23 cellular contexts compared by ENCODE assay signal in the genomic region with DNA sequence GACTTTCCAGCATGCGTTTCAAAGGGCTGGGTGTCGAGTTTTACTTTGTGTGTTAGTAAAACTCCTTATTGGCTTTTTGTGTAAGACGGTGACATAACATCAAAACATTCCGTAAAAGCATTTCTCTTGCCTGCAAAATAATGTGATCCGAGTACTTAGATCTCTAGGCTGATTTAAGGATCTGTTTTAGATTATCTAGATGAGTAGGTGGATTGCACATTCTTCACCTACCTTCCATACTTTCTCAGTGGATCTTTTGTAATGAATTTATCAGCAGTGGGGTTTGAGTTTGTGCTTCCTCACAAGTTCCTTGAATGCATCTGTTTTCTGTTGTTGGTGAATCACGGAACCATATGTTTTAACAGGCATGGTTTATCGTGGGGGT. TPM values are rescaled to one million over a fixed set of nuclear protein-coding genes. Genes with fewer than 3 reads are reported as not detected.
DNase-seq lines count a peak whose midpoint lies in the region; ATAC-seq and TF ChIP-seq lines count a peak whose summit lies in the region.
"Had no signal": no experiment of that assay in that cellular context is flagged by ENCODE, and none has a peak within 500 bp of the region (broad histone marks: within the 10 kb centered on the region; RNA-seq: fewer than 3 reads in every experiment).

No MANE protein-coding gene starts in this region.

- H3F3A ChIP-seq in Loucy (ENCODE audit: low read depth): no peaks in the 10 kb centered on the region

- POLR2A ChIA-PET in MCF 10A (lab: Yijun Ruan, JAX): no interaction called here

- no peaks in the 10 kb centered on the region for H3K9me2 ChIP-seq in Loucy (replicated peaks; ENCODE audit: low read depth, low read length)

- no peaks in the 10 kb centered on the region for H3K9me3 ChIP-seq in Loucy (ENCODE audit: insufficient read depth, low read depth, low read length)
- H3K9me3 ChIP-seq: adrenal gland, right lobe of liver had no signal

- no peaks in the 10 kb centered on the region for H3K27me3 Mint-ChIP-seq in naive B cell
- H3K27me3 Mint-ChIP-seq in MCF 10A (ENCODE audit: insufficient read depth, unreplicated experiment): no peaks in the 10 kb centered on the region
- H3K27me3 Mint-ChIP-seq: activated CD4-positive, alpha-beta T cell treated with anti-CD3 and anti-CD28 coated beads for 36 hours; activated CD8-positive, alpha-beta memory T cell treated with anti-CD3 and anti-CD28 coated beads, Interleukin-2, amount 10 ng/mL, durations not matched to agents 7 days and 5 days had no signal

- H3K9me3 Mint-ChIP-seq in naive B cell (no peaks in the 10 kb centered on the region), MCF 10A (ENCODE audit: unreplicated experiment) (no peaks in the 10 kb centered on the region)

- H3K79me2 ChIP-seq in Loucy (ENCODE audit: insufficient read depth, low read length): peaks cover 93% of the 10 kb centered on the region

- no peaks in the 10 kb centered on the region for H3K4me1 ChIP-seq in Loucy (ENCODE audit: insufficient read depth, low read length, poor library complexity, severe bottlenecking)

- no peak overlapping the region for H2AFZ ChIP-seq in Loucy (ENCODE audit: low read length)

- H3K27ac Mint-ChIP-seq in naive B cell (peak overlapping the region in 4 of 6 donors; percentile 8 to 69 (median 62)), MCF 10A (ENCODE audit: low read depth, unreplicated experiment) (no peak overlapping the region)
- H3K27ac Mint-ChIP-seq: activated CD4-positive, alpha-beta T cell treated with anti-CD3 and anti-CD28 coated beads for 36 hours; activated CD8-positive, alpha-beta memory T cell treated with anti-CD3 and anti-CD28 coated beads, Interleukin-2, amount 10 ng/mL, durations not matched to agents 7 days and 5 days had no signal

- CTCF ChIA-PET in MCF 10A (lab: Yijun Ruan, JAX): no interaction called here

- H3K36me3 Mint-ChIP-seq in naive B cell: peaks cover 0 to 4% of the 10 kb centered on the region in 2 donors
- H3K36me3 Mint-ChIP-seq in MCF 10A (ENCODE audit: insufficient read depth, unreplicated experiment): peaks cover 52% of the 10 kb centered on the region

- no peak overlapping the region for H3K4me3 ChIP-seq in AG10803 (ENCODE audit: low read length)
- no peak overlapping the region for H3K4me3 ChIP-seq in Loucy (ENCODE audit: low read length, poor library complexity, severe bottlenecking)
- H3K4me3 ChIP-seq in H7 (ENCODE audit: insufficient read depth, low read depth, low read length): no peak overlapping the region
- H3K4me3 ChIP-seq: adrenal gland, right lobe of liver had no signal

- intact Hi-C loops in MCF 10A (cut with micrococcal nuclease): no loop called here

- BruUV-seq in MCF 10A (replicated peaks; lab: Mats Ljungman, UMichigan): no TSS peak

- no peak for ATAC-seq in naive B cell (ENCODE audit: low read depth in 2 of 2)
- no peak for ATAC-seq in GM18511 (IDR thresholded peaks at IDR 0.05; ENCODE audit: unreplicated experiment)
- ATAC-seq: activated CD4-positive, alpha-beta T cell treated with anti-CD3 and anti-CD28 coated beads for 36 hours; activated CD8-positive, alpha-beta memory T cell treated with anti-CD3 and anti-CD28 coated beads, Interleukin-2, amount 10 ng/mL, durations not matched to agents 7 days and 5 days; HCT116 had no signal

- H3K4me3 Mint-ChIP-seq in naive B cell (peak overlapping the region; percentile 18 to 98 (median 76)), MCF 10A (ENCODE audit: unreplicated experiment) (no peak overlapping the region)
- H3K4me3 Mint-ChIP-seq: activated CD4-positive, alpha-beta T cell treated with anti-CD3 and anti-CD28 coated beads for 36 hours; activated CD8-positive, alpha-beta memory T cell treated with anti-CD3 and anti-CD28 coated beads, Interleukin-2, amount 10 ng/mL, durations not matched to agents 7 days and 5 days had no signal

- TF ChIP-seq CTCF in AG10803 (conservative IDR thresholded peaks at IDR 0.05; ENCODE audit: low read length) (no peak), Loucy (conservative IDR thresholded peaks at IDR 0.05; ENCODE audit: low read length) (no peak), MCF 10A (IDR thresholded peaks at IDR 0.05; ENCODE audit: unreplicated experiment) (no peak)

- H4K20me1 ChIP-seq in Loucy (ENCODE audit: insufficient read depth, low read length, poor library complexity, severe bottlenecking): peaks cover 19% of the 10 kb centered on the region

- no peak overlapping the region for H3K9ac ChIP-seq in Loucy (ENCODE audit: low read depth, low read length, poor library complexity, severe bottlenecking)

- peak; percentile 84 for DNase-seq in AG10803 (ENCODE audit: low read depth)
- DNase-seq in fibroblast of gingiva (ENCODE audit: low read depth): peak; percentile 29
- no peak for DNase-seq in naive B cell
- DNase-seq in H7: no peak
- no peak for DNase-seq in MCF 10A (ENCODE audit: unreplicated experiment)
- DNase-seq in T-helper 1 cell: no peak
- DNase-seq: activated CD4-positive, alpha-beta T cell treated with anti-CD3 and anti-CD28 coated beads for 36 hours; activated CD8-positive, alpha-beta memory T cell treated with anti-CD3 and anti-CD28 coated beads, Interleukin-2, amount 10 ng/mL, durations not matched to agents 7 days and 5 days; activated effector memory CD4-positive, alpha-beta T cell treated with Interleukin-2 at 50 U/mL for 16 hours; central memory CD4-positive, alpha-beta T cell; DND-41; effector CD4-positive, alpha-beta T cell; hypothalamus; KBM-7; NCI-H526 treated with DMSO at 0.1 percent for 48 hours; OCI-M1; SIG-M5; stimulated activated CD4-positive, alpha-beta T cell treated with anti-CD3 and anti-CD28 coated beads, Interleukin-1b, Interleukin-23, amount 100 ng/mL, for 48 hours had no signal

- peaks cover 30 to 87% (median 75%) of the 10 kb centered on the region in 3 donors for H3K4me1 Mint-ChIP-seq in naive B cell
- peaks cover 5% of the 10 kb centered on the region for H3K4me1 Mint-ChIP-seq in MCF 10A (ENCODE audit: insufficient read depth, unreplicated experiment)

- H3K4me2 ChIP-seq in Loucy (ENCODE audit: low read depth, low read length, poor library complexity, severe bottlenecking): peak overlapping the region; percentile 9

- no peaks in the 10 kb centered on the region for H3K36me3 ChIP-seq in Loucy (ENCODE audit: insufficient read depth, low read length)
- H3K36me3 ChIP-seq in H7 (replicated peaks; ENCODE audit: control insufficient read depth, insufficient read depth, low read length): no peaks in the 10 kb centered on the region
- H3K36me3 ChIP-seq: adrenal gland, right lobe of liver had no signal

- H3K27me3 ChIP-seq in Loucy (ENCODE audit: insufficient read depth, low read length, poor library complexity, severe bottlenecking) (no peaks in the 10 kb centered on the region), H7 (ENCODE audit: control insufficient read depth, insufficient read depth, low read length) (no peaks in the 10 kb centered on the region)
- H3K27me3 ChIP-seq: adrenal gland, right lobe of liver had no signal

RNA-seq across cellular contexts. Expression of a gene that starts 7.6 kb away (rescaled TPM):
- polyA plus RNA-seq in naive B cell (ENCODE audit: low read depth in 6 of 6): 10 to 100 TPM; 44.8 to 67.3 (median 55.9) TPM
- total RNA-seq in H7 (2014; rRNA removed; shearing (Covaris generic)): 16.6 and 21.7 TPM in 2 replicates
- 49.5 and 57.4 TPM in 2 replicates for total RNA-seq in MCF 10A (2022)

Comparison
In these comparisons a context has a peak if more than half of its experiments do, and no peak if none do; other contexts are left out.
1. DNase-seq: peak in AG10803 (single experiment) and fibroblast of gingiva (single experiment); none in naive B cell (single experiment), H7 (single experiment), MCF 10A (single experiment) and T-helper 1 cell (0 of 5).